ENCODE assay signal across 25 cellular contexts in genomic region chr3:195873281-195873887, GRCh38. TPM values are rescaled to one million over a fixed set of nuclear protein-coding genes. Genes with fewer than 3 reads are reported as not detected.
DNase-seq lines count a peak whose midpoint lies in the region; ATAC-seq and TF ChIP-seq lines count a peak whose summit lies in the region.
"Had no signal": no experiment of that assay in that cellular context is flagged by ENCODE, and none has a peak within 500 bp of the region (broad histone marks: within the 10 kb centered on the region; RNA-seq: fewer than 3 reads in every experiment).

No MANE protein-coding gene starts in this region.

- H3K4me1 Mint-ChIP-seq in stimulated activated naive CD8-positive, alpha-beta T cell treated with anti-CD3 and anti-CD28 coated beads, Interleukin-15, amount 100 ng/mL, for 72 hours: peaks cover 10% of the 10 kb centered on the region
- H3K4me1 Mint-ChIP-seq: activated CD4-positive, alpha-beta T cell treated with anti-CD3 and anti-CD28 coated beads for 36 hours had no signal

- no peaks in the 10 kb centered on the region for H3K27me3 Mint-ChIP-seq in stimulated activated naive CD8-positive, alpha-beta T cell treated with anti-CD3 and anti-CD28 coated beads, Interleukin-15, amount 100 ng/mL, for 72 hours
- H3K27me3 Mint-ChIP-seq: activated CD4-positive, alpha-beta T cell treated with anti-CD3 and anti-CD28 coated beads for 36 hours; CD4-positive, CD25-positive, alpha-beta regulatory T cell; naive thymus-derived CD8-positive, alpha-beta T cell had no signal

- no peak for TF ChIP-seq CTCF in left lung (IDR thresholded peaks at IDR 0.05)

- peaks cover 4% of the 10 kb centered on the region; the same call in 1 of the 2 replicates for H3K4me1 ChIP-seq in HUES6 (ENCODE audit: control insufficient read depth, insufficient read depth, low read length)
- H3K4me1 ChIP-seq in left lung: peaks cover 0 to 15% of the 10 kb centered on the region in 2 donors
- H3K4me1 ChIP-seq: heart left ventricle had no signal

- H3K9me3 Mint-ChIP-seq in stimulated activated naive CD8-positive, alpha-beta T cell treated with anti-CD3 and anti-CD28 coated beads, Interleukin-15, amount 100 ng/mL, for 72 hours: no peaks in the 10 kb centered on the region
- H3K9me3 Mint-ChIP-seq: CD4-positive, CD25-positive, alpha-beta regulatory T cell; naive thymus-derived CD8-positive, alpha-beta T cell had no signal

- H3K9me3 ChIP-seq in HUES6 (ENCODE audit: control insufficient read depth, insufficient read depth, low read depth, low read length): no peaks in the 10 kb centered on the region
- no peaks in the 10 kb centered on the region for H3K9me3 ChIP-seq in left lung
- H3K9me3 ChIP-seq: colonic mucosa, heart left ventricle had no signal

- H3K27ac ChIP-seq in HUES6 (ENCODE audit: low read depth, low read length): peak overlapping the region; percentile 38; the same call in 1 of the 2 replicates
- peak overlapping the region; percentile 76 for H3K27ac ChIP-seq in angular gyrus (ENCODE audit: low read depth, low read length)
- peak overlapping the region; percentile 50 to 79 for H3K27ac ChIP-seq in left lung
- H3K27ac ChIP-seq: colonic mucosa, HL-60 had no signal

- no peaks in the 10 kb centered on the region for H3K27me3 ChIP-seq in HUES6 (ENCODE audit: control insufficient read depth, insufficient read depth, low read length)
- no peaks in the 10 kb centered on the region for H3K27me3 ChIP-seq in left lung
- H3K27me3 ChIP-seq: colonic mucosa, heart left ventricle had no signal

- H3K27ac Mint-ChIP-seq in stimulated activated naive CD8-positive, alpha-beta T cell treated with anti-CD3 and anti-CD28 coated beads, Interleukin-15, amount 100 ng/mL, for 72 hours: no peak overlapping the region
- H3K27ac Mint-ChIP-seq: activated CD4-positive, alpha-beta T cell treated with anti-CD3 and anti-CD28 coated beads for 36 hours; CD4-positive, CD25-positive, alpha-beta regulatory T cell had no signal

- H3K36me3 ChIP-seq in HUES6 (ENCODE audit: control insufficient read depth, insufficient read depth, low read length) (peaks cover 48% of the 10 kb centered on the region), left lung (peaks cover 0 to 92% of the 10 kb centered on the region in 2 donors)
- H3K36me3 ChIP-seq: colonic mucosa had no signal

- no peak overlapping the region for H3K9ac ChIP-seq in HUES6 (ENCODE audit: low read length)

- no peak overlapping the region for H3K4me3 Mint-ChIP-seq in stimulated activated naive CD8-positive, alpha-beta T cell treated with anti-CD3 and anti-CD28 coated beads, Interleukin-15, amount 100 ng/mL, for 72 hours
- H3K4me3 Mint-ChIP-seq: activated CD4-positive, alpha-beta T cell treated with anti-CD3 and anti-CD28 coated beads for 36 hours; CD4-positive, CD25-positive, alpha-beta regulatory T cell; naive thymus-derived CD8-positive, alpha-beta T cell had no signal

- peak; percentile 59 for ATAC-seq in left lung
- peak; percentile 19 for ATAC-seq in stimulated activated naive CD8-positive, alpha-beta T cell treated with anti-CD3 and anti-CD28 coated beads, Interleukin-15, amount 100 ng/mL, for 72 hours
- no peak for ATAC-seq in GM19397 (IDR thresholded peaks at IDR 0.05; ENCODE audit: unreplicated experiment)
- no peak for ATAC-seq in left lobe of liver
- ATAC-seq: activated CD4-positive, alpha-beta T cell treated with anti-CD3 and anti-CD28 coated beads for 36 hours; naive thymus-derived CD8-positive, alpha-beta T cell had no signal

- DNase-seq in left lung: peak; percentile 60 to 77
- no peak for DNase-seq in stimulated activated naive CD8-positive, alpha-beta T cell treated with anti-CD3 and anti-CD28 coated beads, Interleukin-15, amount 100 ng/mL, for 72 hours
- no peak for DNase-seq in superior temporal gyrus (ENCODE audit: extremely low spot score)
- DNase-seq in left lobe of liver (ENCODE audit: low spot score): no peak
- DNase-seq in stimulated activated CD8-positive, alpha-beta memory T cell treated with anti-CD3 and anti-CD28 coated beads, Interleukin-4, amount 100 ng/mL, for 48 hours: no peak
- DNase-seq: activated CD4-positive, alpha-beta T cell treated with anti-CD3 and anti-CD28 coated beads for 36 hours; activated naive CD4-positive, alpha-beta T cell treated with Interleukin-2 at 50 U/mL for 16 hours; activated T-cell treated with anti-CD3 and anti-CD28 coated beads, Interleukin-2, amount 50 U/mL, for 48 hours; CD4-positive, CD25-positive, alpha-beta regulatory T cell; colonic mucosa; effector memory CD4-positive, alpha-beta T cell; kidney glomerular epithelial cell; midbrain; MV-4-11; NCI-H1436 treated with DMSO at 0.1 percent for 48 hours; NCI-H2107; NCI-H446; stimulated activated CD4-positive, alpha-beta T cell treated with anti-CD3 and anti-CD28 coated beads, Interleukin-1b, Interleukin-23, amount 100 ng/mL, for 48 hours had no signal

- H3K4me3 ChIP-seq in HUES6 (ENCODE audit: low read depth, low read length): no peak overlapping the region
- H3K4me3 ChIP-seq in left lung: peak overlapping the region in 1 of 2 donors; percentile 18
- H3K4me3 ChIP-seq: colonic mucosa, heart left ventricle, smooth muscle cell had no signal

- intact Hi-C loops in left lung (cut with DNase I): no loop called here

RNA-seq across cellular contexts. Expression of gene TNK2, which starts 35.0 kb away (rescaled TPM):
- total RNA-seq in left lung: 10 to 100 TPM; 51.9 to 58.7 TPM
- total RNA-seq in left lobe of liver: 55.2 TPM

Comparison
In these comparisons a context has a peak if more than half of its experiments do, and no peak if none do; other contexts are left out.
1. ATAC-seq: peak in left lung (single experiment) and stimulated activated naive CD8-positive, alpha-beta T cell treated with anti-CD3 and anti-CD28 coated beads, Interleukin-15, amount 100 ng/mL, for 72 hours (single experiment); none in GM19397 (single experiment) and left lobe of liver (single experiment).
2. DNase-seq: peak in left lung (2 of 2); none in stimulated activated naive CD8-positive, alpha-beta T cell treated with anti-CD3 and anti-CD28 coated beads, Interleukin-15, amount 100 ng/mL, for 72 hours (0 of 2), superior temporal gyrus (single experiment), left lobe of liver (single experiment) and stimulated activated CD8-positive, alpha-beta memory T cell treated with anti-CD3 and anti-CD28 coated beads, Interleukin-4, amount 100 ng/mL, for 48 hours (single experiment).
3. Peak in every context shown above with its lines, with median percentiles within 50 percentile points of each other: H3K27ac ChIP-seq.